In genomic region chr5:35230043-35230611, GRCh38 we compare ENCODE assay signal across 8 cellular contexts. TPM values are rescaled to one million over a fixed set of nuclear protein-coding genes. Genes with fewer than 3 reads are reported as not detected.
DNase-seq lines count a peak whose midpoint lies in the region; ATAC-seq, FAIRE-seq and TF ChIP-seq lines count a peak whose summit lies in the region.

TSS of gene PRLR (minus strand) at chr5:35230487. CDS start at chr5:35089620, 140,867 bp downstream.

- POLR2A ChIA-PET in CD8-positive, alpha-beta T cell (lab: Charles Lee), result interaction anchor here (0.7 kb wide), 1 partner anchor 518 kb away, joined by 3 read pairs; no protein-coding TSS in a partner anchor

- no peak for DNase-seq in CD8-positive, alpha-beta T cell
- peak; percentile 58 for DNase-seq in LoVo (ENCODE audit: low spot score)
- no peak for DNase-seq in keratinocyte (ENCODE audit: low read depth, low spot score)
- DNase-seq in NCI-H2029 (lab: John Stamatoyannopoulos, UW), result no peak
- no peak for DNase-seq in immature natural killer cell

- H3K27me3 Mint-ChIP-seq in CD8-positive, alpha-beta T cell (ENCODE audit: low read depth), result peaks cover 71% of the 10 kb centered on the region
- H3K27me3 Mint-ChIP-seq in brain (peaks cover 39% of the 10 kb centered on the region), immature natural killer cell (ENCODE audit: low read depth in 3 of 3) (peaks cover 6 to 47% (median 8%) of the 10 kb centered on the region in 3 donors)
- peaks cover 55% of the 10 kb centered on the region for H3K27me3 Mint-ChIP-seq in stimulated activated memory B cell treated with anti-CD40 and anti-IgM and Interleukin-4, amounts not matched to agents 10 μg/mL and 1 μg/mL and 100 μg/mL, for 72 hours

- H2AFZ ChIP-seq in keratinocyte (ENCODE audit: control insufficient read depth, low read length), result peak within 1 kb of the TSS; percentile 8

- dilution Hi-C loops in keratinocyte (cut with MboI; ENCODE audit: extremely low pct_ligation_motif_present, low sequenced_read_pairs), result no loop called here

- H3K4me1 ChIP-seq in CD8-positive, alpha-beta T cell (ENCODE audit: insufficient read depth, low read length), result peaks cover 9% of the 10 kb centered on the region
- H3K4me1 ChIP-seq in keratinocyte (ENCODE audit: control insufficient read depth, extremely low read depth, insufficient read depth, low read length), result peaks cover 10% of the 10 kb centered on the region

- FAIRE-seq in keratinocyte (lab: Jason Lieb, UNC), result peak; percentile 58

- H3K9ac ChIP-seq in keratinocyte (ENCODE audit: control insufficient read depth, extremely low read depth, insufficient read depth, low read length), result no peak within 1 kb of the TSS

- no peaks in the 10 kb centered on the region for H3K9me3 ChIP-seq in CD8-positive, alpha-beta T cell (ENCODE audit: low read length)
- H3K9me3 ChIP-seq in keratinocyte (ENCODE audit: control insufficient read depth, low read depth, low read length), result no peaks in the 10 kb centered on the region

- H3K27ac ChIP-seq in CD8-positive, alpha-beta T cell (ENCODE audit: low read depth, low read length), result no peak within 1 kb of the TSS
- H3K27ac ChIP-seq in keratinocyte (ENCODE audit: control insufficient read depth, insufficient read depth, low read length), result no peak within 1 kb of the TSS

- H3K4me1 Mint-ChIP-seq in CD8-positive, alpha-beta T cell (ENCODE audit: low read depth), result peaks cover 14% of the 10 kb centered on the region
- H3K4me1 Mint-ChIP-seq in brain, result peaks cover 41% of the 10 kb centered on the region
- H3K4me1 Mint-ChIP-seq in stimulated activated memory B cell treated with anti-CD40 and anti-IgM and Interleukin-4, amounts not matched to agents 10 μg/mL and 1 μg/mL and 100 μg/mL, for 72 hours, result peaks cover 15% of the 10 kb centered on the region
- peaks cover 0 to 1% of the 10 kb centered on the region in 2 donors for H3K4me1 Mint-ChIP-seq in immature natural killer cell

- no peaks in the 10 kb centered on the region for H3K9me1 ChIP-seq in keratinocyte (ENCODE audit: control insufficient read depth, extremely low read depth, insufficient read depth, low read length)

- no peaks in the 10 kb centered on the region for H4K20me1 ChIP-seq in keratinocyte (ENCODE audit: control insufficient read depth, extremely low read depth, insufficient read depth, low read length)

- peak within 1 kb of the TSS; percentile 72 for H3K4me2 ChIP-seq in keratinocyte (ENCODE audit: control insufficient read depth, extremely low read depth, insufficient read depth, low read depth, low read length)

- CTCF ChIA-PET in CD8-positive, alpha-beta T cell (lab: Charles Lee), result no interaction called here

- no peak within 1 kb of the TSS for H3K27ac Mint-ChIP-seq in CD8-positive, alpha-beta T cell
- H3K27ac Mint-ChIP-seq in brain (peak within 1 kb of the TSS; percentile 1 to 90 (median 62)), immature natural killer cell (no peak within 1 kb of the TSS)
- peak within 1 kb of the TSS; percentile 80 for H3K27ac Mint-ChIP-seq in stimulated activated memory B cell treated with anti-CD40 and anti-IgM and Interleukin-4, amounts not matched to agents 10 μg/mL and 1 μg/mL and 100 μg/mL, for 72 hours

- no peaks in the 10 kb centered on the region for H3K36me3 Mint-ChIP-seq in CD8-positive, alpha-beta T cell
- H3K36me3 Mint-ChIP-seq in brain, result no peaks in the 10 kb centered on the region
- H3K36me3 Mint-ChIP-seq in stimulated activated memory B cell treated with anti-CD40 and anti-IgM and Interleukin-4, amounts not matched to agents 10 μg/mL and 1 μg/mL and 100 μg/mL, for 72 hours, result no peaks in the 10 kb centered on the region
- H3K36me3 Mint-ChIP-seq in immature natural killer cell, result no peaks in the 10 kb centered on the region

- peak within 1 kb of the TSS; percentile 35 for H3K4me3 ChIP-seq in CD8-positive, alpha-beta T cell (ENCODE audit: low read depth, low read length)
- peak within 1 kb of the TSS in 2 of 3 experiments; percentile 42 to 47 for H3K4me3 ChIP-seq in keratinocyte (ENCODE audit: control insufficient read depth in 2 of 3, extremely low read depth in 1 of 3, insufficient read depth in 2 of 3, low read depth in 1 of 3, low read length in 3 of 3)

- no peak for TF ChIP-seq CTCF in CD8-positive, alpha-beta T cell (IDR thresholded peaks at IDR 0.05)
- TF ChIP-seq CTCF in brain (conservative IDR thresholded peaks at IDR 0.05) (no peak), keratinocyte (optimal IDR thresholded peaks at IDR 0.05 in 1 of 3, IDR thresholded peaks at IDR 0.05 in 1 of 3, conservative IDR thresholded peaks at IDR 0.05 in 1 of 3; ENCODE audit: extremely low read depth in 1 of 3, insufficient read depth in 2 of 3, low read length in 3 of 3) (no peak)

- no peaks in the 10 kb centered on the region for H3K79me2 ChIP-seq in keratinocyte (ENCODE audit: control insufficient read depth, insufficient read depth, low read length)

- no peak for ATAC-seq in CD8-positive, alpha-beta T cell
- peak; percentile 20 for ATAC-seq in GM19467 (IDR thresholded peaks at IDR 0.05; ENCODE audit: unreplicated experiment)
- no peak for ATAC-seq in stimulated activated memory B cell treated with anti-CD40 and anti-IgM and Interleukin-4, amounts not matched to agents 10 μg/mL and 1 μg/mL and 100 μg/mL, for 72 hours

- peak within 1 kb of the TSS; percentile 74 for H3K4me3 Mint-ChIP-seq in CD8-positive, alpha-beta T cell
- H3K4me3 Mint-ChIP-seq in brain (peak within 1 kb of the TSS; percentile 78 to 89 (median 88)), immature natural killer cell (no peak within 1 kb of the TSS)
- peak within 1 kb of the TSS; percentile 82 for H3K4me3 Mint-ChIP-seq in stimulated activated memory B cell treated with anti-CD40 and anti-IgM and Interleukin-4, amounts not matched to agents 10 μg/mL and 1 μg/mL and 100 μg/mL, for 72 hours

- H3K9me3 Mint-ChIP-seq in CD8-positive, alpha-beta T cell, result no peaks in the 10 kb centered on the region
- H3K9me3 Mint-ChIP-seq in brain (no peaks in the 10 kb centered on the region), immature natural killer cell (peaks cover 0 to 23% (median 7%) of the 10 kb centered on the region in 6 donors)
- H3K9me3 Mint-ChIP-seq in stimulated activated memory B cell treated with anti-CD40 and anti-IgM and Interleukin-4, amounts not matched to agents 10 μg/mL and 1 μg/mL and 100 μg/mL, for 72 hours, result no peaks in the 10 kb centered on the region

- intact Hi-C loops in CD8-positive, alpha-beta T cell (cut with DNase I, micrococcal nuclease), result no loop called here

- H3K27me3 ChIP-seq in CD8-positive, alpha-beta T cell (ENCODE audit: insufficient read depth, low read length), result peaks cover 9% of the 10 kb centered on the region
- peaks cover 27% of the 10 kb centered on the region for H3K27me3 ChIP-seq in keratinocyte (ENCODE audit: control insufficient read depth, extremely low read depth, insufficient read depth, low read length)

- H3K36me3 ChIP-seq in CD8-positive, alpha-beta T cell (ENCODE audit: insufficient read depth, low read length), result no peaks in the 10 kb centered on the region
- H3K36me3 ChIP-seq in keratinocyte (ENCODE audit: control insufficient read depth in 2 of 2, extremely low read depth in 1 of 2, insufficient read depth in 2 of 2, low read length in 2 of 2), result no peaks in the 10 kb centered on the region

RNA-seq across cellular contexts. Expression of gene PRLR, which starts in this region (rescaled TPM):
- not detected for total RNA-seq in CD8-positive, alpha-beta T cell
- polyA plus RNA-seq in brain (ENCODE audit: insufficient read depth, low read depth, low replicate concordance) (0.07 TPM), keratinocyte (0.04 to 0.10 TPM in 2 of 3 replicates, not detected in the other), immature natural killer cell (not detected)
- not detected for polyA plus RNA-seq in keratinocyte (2011; ENCODE audit: low read depth)
- polyA plus RNA-seq in keratinocyte (2011; cell fraction: cytosol; rRNA removed), result 0.18 TPM in 1 of 2 replicates, not detected in the other
- 0.05 and 0.08 TPM in 2 replicates for polyA plus RNA-seq in keratinocyte (2011; cell fraction: nucleus; rRNA removed)
- 0.24 TPM in 1 of 2 replicates, not detected in the other for polyA plus RNA-seq in keratinocyte (2012; ENCODE audit: low replicate concordance)
- polyA minus RNA-seq in keratinocyte, result not detected in 3 replicates
- not detected for polyA minus RNA-seq in keratinocyte (2011; cell fraction: cytosol; rRNA and poly(A)+ RNA removed)
- 1.1 TPM in 1 of 2 replicates, not detected in the other for polyA minus RNA-seq in keratinocyte (2011; cell fraction: nucleus; rRNA and poly(A)+ RNA removed)

Comparison
In these comparisons a context has a peak if more than half of its experiments do, and no peak if none do; other contexts are left out.
1. H3K27ac Mint-ChIP-seq: peak in brain (5 of 5) and stimulated activated memory B cell treated with anti-CD40 and anti-IgM and Interleukin-4, amounts not matched to agents 10 μg/mL and 1 μg/mL and 100 μg/mL, for 72 hours (single experiment); none in CD8-positive, alpha-beta T cell (single experiment) and immature natural killer cell (0 of 6).
2. H3K4me3 Mint-ChIP-seq: peak in CD8-positive, alpha-beta T cell (single experiment), brain (5 of 5) and stimulated activated memory B cell treated with anti-CD40 and anti-IgM and Interleukin-4, amounts not matched to agents 10 μg/mL and 1 μg/mL and 100 μg/mL, for 72 hours (single experiment); none in immature natural killer cell (0 of 5).